Comparison of ENCODE assay signal across 26 cellular contexts in genomic region chr3:11546657-11547302, GRCh38.
DNase-seq lines count a peak whose midpoint lies in the region; ATAC-seq, FAIRE-seq and TF ChIP-seq lines count a peak whose summit lies in the region.
"Had no signal": no experiment of that assay in that cellular context is flagged by ENCODE, and none has a peak within 500 bp of the region (broad histone marks: within the 10 kb centered on the region; RNA-seq: fewer than 3 reads in every experiment).

No MANE protein-coding gene starts in this region.

- H3K9ac ChIP-seq in Karpas-422 (ENCODE audit: low read length) (no peak overlapping the region), HepG2 (ENCODE audit: insufficient read depth, low read depth, low read length) (no peak overlapping the region)
- H3K9ac ChIP-seq: GM23248 had no signal

- no peaks in the 10 kb centered on the region for H3K9me2 ChIP-seq in Karpas-422 (replicated peaks; ENCODE audit: insufficient read depth, low read length)

- H3K27me3 ChIP-seq in Caco-2 (replicated peaks; ENCODE audit: control insufficient read depth, insufficient read depth, low read length) (no peaks in the 10 kb centered on the region), Karpas-422 (ENCODE audit: low read length) (no peaks in the 10 kb centered on the region), HepG2 (ENCODE audit: control insufficient read depth in 1 of 2, insufficient read depth in 2 of 2, low read length in 2 of 2) (no peaks in the 10 kb centered on the region)
- H3K27me3 ChIP-seq: SJSA1, stomach, upper lobe of left lung had no signal

- POLR2A ChIA-PET in Caco-2 (lab: Charles Lee) (no interaction called here), HepG2 (lab: Yijun Ruan, JAX) (no interaction called here)

- in situ Hi-C loops in HepG2 (cut with HindIII; ENCODE audit: extremely low pct_ligation_motif_present, low pct_unique_long_range_greater_than_20kb) = no loop called here

- H3K4me1 ChIP-seq in Caco-2 = no peaks in the 10 kb centered on the region
- peaks cover 32% of the 10 kb centered on the region for H3K4me1 ChIP-seq in Karpas-422 (ENCODE audit: low read length)
- peaks cover 12% of the 10 kb centered on the region for H3K4me1 ChIP-seq in HepG2 (ENCODE audit: insufficient read depth, low read length)

- H3K79me2 ChIP-seq in Karpas-422 (ENCODE audit: low read length) = peaks cover 23% of the 10 kb centered on the region
- H3K79me2 ChIP-seq in HepG2 (ENCODE audit: insufficient read depth, low read length) = no peaks in the 10 kb centered on the region

- H3K27ac Mint-ChIP-seq in Caco-2 (ENCODE audit: unreplicated experiment) = peak overlapping the region; percentile 50
- H3K27ac Mint-ChIP-seq: activated naive CD8-positive, alpha-beta T cell treated with anti-CD3 and anti-CD28 coated beads, Interleukin-2, amount 10 ng/mL, durations not matched to agents 7 days and 5 days; activated T-helper 2 cell treated with anti-CD3 and anti-CD28 coated beads, Interferon-gamma antibody, Interleukin-2, Interleukin-4, amounts not matched to agents 10 μg/mL and 5 μg/mL and 100 μg/mL, durations not matched to agents 14 hours and 24 hours and 36 hours had no signal

- CTCF ChIA-PET in Caco-2 (lab: Charles Lee) (no interaction called here), HepG2 (lab: Yijun Ruan, JAX; ENCODE audit: low intra/inter-chr PET ratio, low total read pairs) (no interaction called here)

- H3K27me3 Mint-ChIP-seq in Caco-2 (ENCODE audit: insufficient read depth, unreplicated experiment) = no peaks in the 10 kb centered on the region
- H3K27me3 Mint-ChIP-seq: activated naive CD8-positive, alpha-beta T cell treated with anti-CD3 and anti-CD28 coated beads, Interleukin-2, amount 10 ng/mL, durations not matched to agents 7 days and 5 days; CD4-positive, alpha-beta memory T cell had no signal

- no peaks in the 10 kb centered on the region for H3K9me3 Mint-ChIP-seq in Caco-2 (ENCODE audit: unreplicated experiment)
- H3K9me3 Mint-ChIP-seq: activated naive CD8-positive, alpha-beta T cell treated with anti-CD3 and anti-CD28 coated beads, Interleukin-2, amount 10 ng/mL, durations not matched to agents 7 days and 5 days had no signal

- H4K20me1 ChIP-seq in Karpas-422 (ENCODE audit: insufficient read depth, low read depth, low read length) (no peaks in the 10 kb centered on the region), HepG2 (ENCODE audit: insufficient read depth, low read length) (no peaks in the 10 kb centered on the region)

- H3K4me3 Mint-ChIP-seq in Caco-2 (ENCODE audit: unreplicated experiment) = no peak overlapping the region
- H3K4me3 Mint-ChIP-seq: activated naive CD8-positive, alpha-beta T cell treated with anti-CD3 and anti-CD28 coated beads, Interleukin-2, amount 10 ng/mL, durations not matched to agents 7 days and 5 days; CD4-positive, alpha-beta memory T cell had no signal

- FAIRE-seq in HepG2 (lab: Jason Lieb, UNC) = no peak
- FAIRE-seq: kidney, RCC 7860 had no signal

- H3K36me3 ChIP-seq in Caco-2 (ENCODE audit: control insufficient read depth, insufficient read depth, low read length) (no peaks in the 10 kb centered on the region), Karpas-422 (ENCODE audit: insufficient read depth, low read length) (no peaks in the 10 kb centered on the region), HepG2 (replicated peaks in 1 of 2; ENCODE audit: control insufficient read depth in 1 of 2, insufficient read depth in 2 of 2, low read length in 2 of 2) (no peaks in the 10 kb centered on the region; a peak in 1 of 5 replicates)
- H3K36me3 ChIP-seq: stomach, upper lobe of left lung had no signal

- ATAC-seq in HepG2 (no peak), GM18511 (IDR thresholded peaks at IDR 0.05; ENCODE audit: unreplicated experiment) (no peak)

- no peak for TF ChIP-seq CTCF in Caco-2 (IDR thresholded peaks at IDR 0.05; ENCODE audit: insufficient read depth in 1 of 2, low read depth in 1 of 2, low read length in 1 of 2, severe bottlenecking in 1 of 2, unreplicated experiment in 1 of 2)
- no peak for TF ChIP-seq CTCF in HepG2 (CRISPR knock-in tag; IDR thresholded peaks at IDR 0.05)

- WGBS in HepG2 (ENCODE audit: low lambda C conversion rate) = 95% methylated on average over 6 of the region's 9 CpGs

- H3K27ac ChIP-seq in Karpas-422 (ENCODE audit: low read length) (peak overlapping the region; percentile 38; the same call in 1 of the 2 replicates), HepG2 (ENCODE audit: extremely low read length, insufficient read depth, low read length) (no peak overlapping the region)
- H3K27ac ChIP-seq: epithelial cell of prostate, GM23248, SJSA1, stomach, upper lobe of left lung had no signal

- H3K4me3 ChIP-seq in Caco-2 (ENCODE audit: low read depth, low read length) = no peak overlapping the region
- H3K4me3 ChIP-seq in Karpas-422 (ENCODE audit: low read length) = no peak overlapping the region
- no peak overlapping the region for H3K4me3 ChIP-seq in HepG2 (replicated peaks in 1 of 3; ENCODE audit: insufficient read depth in 1 of 3, low read depth in 2 of 3, low read length in 3 of 3)
- H3K4me3 ChIP-seq: GM23248, lung, SJSA1, stomach, upper lobe of left lung had no signal

- H3K4me2 ChIP-seq in Karpas-422 (ENCODE audit: low read depth, low read length, poor library complexity, severe bottlenecking) (no peak overlapping the region), HepG2 (ENCODE audit: low read depth, low read length) (no peak overlapping the region)

- no peak for TF ChIP-seq POLR2A in HepG2 (IDR thresholded peaks at IDR 0.05; ENCODE audit: insufficient read depth in 1 of 2, low read depth in 2 of 2, low read length in 2 of 2)

- intact Hi-C loops in Caco-2 (cut with micrococcal nuclease; ENCODE audit: unreplicated experiment) = no loop called here
- intact Hi-C loops in HepG2 (cut with micrococcal nuclease; ENCODE audit: unreplicated experiment) = no loop called here
- intact Hi-C loops in posterior vena cava (cut with DNase I) = no loop called here

- BruUV-seq in Caco-2 (replicated peaks; lab: Mats Ljungman, UMichigan) = no TSS peak
- no TSS peak for BruUV-seq in HepG2 (replicated peaks; lab: Mats Ljungman, UMichigan)

- peaks cover 34% of the 10 kb centered on the region for H3K36me3 Mint-ChIP-seq in Caco-2 (ENCODE audit: insufficient read depth, unreplicated experiment)

- no peak overlapping the region for H2AFZ ChIP-seq in Karpas-422 (ENCODE audit: low read length)
- no peak overlapping the region for H2AFZ ChIP-seq in HepG2 (ENCODE audit: low read length)
- H2AFZ ChIP-seq: GM23248 had no signal

- H3K9me3 ChIP-seq in Caco-2 (no peaks in the 10 kb centered on the region), Karpas-422 (ENCODE audit: low read length) (no peaks in the 10 kb centered on the region), HepG2 (ENCODE audit: low read length) (no peaks in the 10 kb centered on the region)
- H3K9me3 ChIP-seq: SJSA1 had no signal

- no peaks in the 10 kb centered on the region for H3K4me1 Mint-ChIP-seq in Caco-2 (ENCODE audit: low read depth, unreplicated experiment)
- H3K4me1 Mint-ChIP-seq: activated naive CD8-positive, alpha-beta T cell treated with anti-CD3 and anti-CD28 coated beads, Interleukin-2, amount 10 ng/mL, durations not matched to agents 7 days and 5 days had no signal

- no peak for DNase-seq in Caco-2
- no peak for DNase-seq in Karpas-422
- no peak for DNase-seq in HepG2 (ENCODE audit: low spot score)
- DNase-seq in posterior vena cava (ENCODE audit: low spot score) = peak; percentile 32
- no peak for DNase-seq in NCI-H2081 treated with DMSO at 0.1 percent for 48 hours (lab: John Stamatoyannopoulos, UW)
- no peak for DNase-seq in kidney tubule cell (ENCODE audit: low spot score)
- DNase-seq in stimulated activated CD4-positive, alpha-beta T cell treated with anti-CD3 and anti-CD28 coated beads, Interleukin-2, amount 100 ng/mL, for 48 hours = no peak
- DNase-seq: activated CD4-positive, alpha-beta T cell treated with anti-CD3 and anti-CD28 coated beads for 48 hours; activated naive CD8-positive, alpha-beta T cell treated with anti-CD3 and anti-CD28 coated beads, Interleukin-2, amount 10 ng/mL, durations not matched to agents 7 days and 5 days; CD4-positive, alpha-beta memory T cell; KG1; kidney; NCI-H1436; NCI-H2107; NCI-H510A treated with DMSO at 0.1 percent for 48 hours; nucleus accumbens; stimulated activated CD4-positive, alpha-beta T cell treated with anti-CD3 and anti-CD28 coated beads, Interleukin-12 subunit alpha, Interleukin-12 subunit beta, amount 100 ng/mL, for 4 hours; stomach; upper lobe of left lung had no signal

- no peak for TF ChIP-seq RAD21 in HepG2 (CRISPR knock-in tag; IDR thresholded peaks at IDR 0.05)

- TF ChIP-seq EP300 in HepG2 (IDR thresholded peaks at IDR 0.05; ENCODE audit: low read depth in 2 of 2, low read length in 2 of 2) (no peak), HepG2 (CRISPR knock-in tag; IDR thresholded peaks at IDR 0.05; ENCODE audit: borderline replicate concordance) (no peak)

TF ChIP-seq in HepG2, 621 proteins besides CTCF, POLR2A, EP300 and RAD21:
- no peak for TF ChIP-seq ZBTB34 (CRISPR knock-in tag; IDR thresholded peaks at IDR 0.05)
- TF ChIP-seq AGO2 (optimal IDR thresholded peaks at IDR 0.05; ENCODE audit: low read depth, low read length) = peak; percentile 77
TF ChIP-seq in HepG2: peak in this region for 1.
